In genomic region chr5:155282503-155283107, GRCh38 we compare ENCODE assay signal across 21 cellular contexts.
DNase-seq lines count a peak whose midpoint lies in the region; ATAC-seq and TF ChIP-seq lines count a peak whose summit lies in the region.
"Had no signal": no experiment of that assay in that cellular context is flagged by ENCODE, and none has a peak within 500 bp of the region (broad histone marks: within the 10 kb centered on the region; RNA-seq: fewer than 3 reads in every experiment).

No MANE protein-coding gene starts in this region.

- no peak overlapping the region for H3K27ac ChIP-seq in mammary epithelial cell (ENCODE audit: insufficient read depth, low read depth, low read length)

- H3K4me3 Mint-ChIP-seq in MCF 10A (ENCODE audit: unreplicated experiment): no peak overlapping the region
- H3K4me3 Mint-ChIP-seq: CD4-positive, alpha-beta memory T cell; H9; T-helper 2 cell treated with Interferon-gamma antibody and Interleukin-4, amounts not matched to agents 5 μg/mL and 100 μg/mL, for 36 hours had no signal

- H3K27me3 ChIP-seq in mammary epithelial cell (ENCODE audit: insufficient read depth, low read length): no peaks in the 10 kb centered on the region

- no peaks in the 10 kb centered on the region for H4K20me1 ChIP-seq in mammary epithelial cell (ENCODE audit: insufficient read depth, low read length)

- H3K4me1 ChIP-seq in mammary epithelial cell (ENCODE audit: insufficient read depth, low read length): peaks cover 8% of the 10 kb centered on the region
- H3K4me1 ChIP-seq: Caco-2 had no signal

- no peak overlapping the region for H3K9ac ChIP-seq in mammary epithelial cell (ENCODE audit: insufficient read depth, low read length)

- CTCF ChIA-PET in mammary epithelial cell (lab: Charles Lee; ENCODE audit: low non-redundant PET) (no interaction called here), MCF 10A (lab: Yijun Ruan, JAX) (interaction anchor here (0.5 to 1.3 kb wide), 4 partner anchors 11 to 589 kb away, joined by 3 to 4 read pairs (median 3); no protein-coding TSS in a partner anchor)

- POLR2A ChIA-PET in MCF 10A (lab: Yijun Ruan, JAX): no interaction called here

- H3K27ac Mint-ChIP-seq in MCF 10A (ENCODE audit: low read depth, unreplicated experiment): no peak overlapping the region
- H3K27ac Mint-ChIP-seq: CD4-positive, alpha-beta memory T cell; T-helper 2 cell treated with Interferon-gamma antibody and Interleukin-4, amounts not matched to agents 5 μg/mL and 100 μg/mL, for 36 hours had no signal

- dilution Hi-C loops in mammary epithelial cell (cut with HindIII; ENCODE audit: low sequenced_read_pairs): no loop called here

- H3K4me2 ChIP-seq in mammary epithelial cell (ENCODE audit: insufficient read depth, low read depth, low read length): no peak overlapping the region

- no peaks in the 10 kb centered on the region for H3K27me3 Mint-ChIP-seq in MCF 10A (ENCODE audit: insufficient read depth, unreplicated experiment)

- no peaks in the 10 kb centered on the region for H3K36me3 ChIP-seq in mammary epithelial cell (ENCODE audit: insufficient read depth, low read length)

- no peaks in the 10 kb centered on the region for H3K9me3 Mint-ChIP-seq in MCF 10A (ENCODE audit: unreplicated experiment)
- H3K9me3 Mint-ChIP-seq: H9; T-helper 2 cell treated with Interferon-gamma antibody and Interleukin-4, amounts not matched to agents 5 μg/mL and 100 μg/mL, for 36 hours had no signal

- DNase-seq in mammary epithelial cell: peak; percentile 65
- DNase-seq in MCF 10A (ENCODE audit: unreplicated experiment): no peak
- peak; percentile 20 for DNase-seq in NCI-H69 (lab: John Stamatoyannopoulos, UW)
- DNase-seq in NK-92 treated with Interleukin-12 subunit alpha and Interleukin-12 subunit beta, amount 100 ng/mL, for 24 hours (lab: John Stamatoyannopoulos, UW): no peak
- no peak for DNase-seq in activated CD4-positive, alpha-beta T cell treated with anti-CD3 and anti-CD28 coated beads, Interleukin-2, amount 50 U/mL, for 1 hour
- no peak for DNase-seq in DMS53 treated with DMSO at 0.1 percent for 48 hours (lab: John Stamatoyannopoulos, UW; ENCODE audit: unreplicated experiment)
- DNase-seq: C1 segment of cervical spinal cord; Caco-2; CD4-positive, alpha-beta memory T cell; DND-41; H9; KG1; NCI-H1048; NCI-H1436 treated with DMSO at 0.1 percent for 48 hours; NCI-H187 treated with DMSO at 0.1 percent for 48 hours; NCI-H774; RPMI8226; SHP77 treated with DMSO at 0.1 percent for 48 hours; T-helper 1 cell had no signal

- 19% methylated on average over 6 of the region's 6 CpGs for whole genome bisulfite sequencing in mammary epithelial cell (ENCODE audit: low coverage, missing lambda C conversion rate)

- no peaks in the 10 kb centered on the region for H3K9me3 ChIP-seq in mammary epithelial cell (replicated peaks; ENCODE audit: insufficient read depth, low read length)
- H3K9me3 ChIP-seq: Caco-2 had no signal

- peak; percentile 90 for ATAC-seq in esophagus mucosa

- H3K4me1 Mint-ChIP-seq in MCF 10A (ENCODE audit: insufficient read depth, unreplicated experiment): no peaks in the 10 kb centered on the region
- H3K4me1 Mint-ChIP-seq: CD4-positive, alpha-beta memory T cell had no signal

- H3K36me3 Mint-ChIP-seq in MCF 10A (ENCODE audit: insufficient read depth, unreplicated experiment): no peaks in the 10 kb centered on the region
- H3K36me3 Mint-ChIP-seq: CD4-positive, alpha-beta memory T cell had no signal

- no TSS peak for BruUV-seq in mammary epithelial cell (replicated peaks; lab: Mats Ljungman, UMichigan)
- BruUV-seq in MCF 10A (replicated peaks; lab: Mats Ljungman, UMichigan): no TSS peak

- no peaks in the 10 kb centered on the region for H3K79me2 ChIP-seq in mammary epithelial cell (ENCODE audit: insufficient read depth, low read length)

- no peak overlapping the region for H3K4me3 ChIP-seq in mammary epithelial cell (replicated peaks in 1 of 3; ENCODE audit: insufficient read depth in 1 of 3, low read depth in 2 of 3, low read length in 3 of 3)

- in situ Hi-C loops in mammary epithelial cell (cut with MboI; ENCODE audit: low sequenced_read_pairs in 2 of 2): no loop called here

- peak overlapping the region; percentile 50 for H2AFZ ChIP-seq in mammary epithelial cell (ENCODE audit: low read depth, low read length)

- intact Hi-C loops in mammary epithelial cell (cut with micrococcal nuclease): no loop called here
- intact Hi-C loops in MCF 10A (cut with micrococcal nuclease): no loop called here

- peak in 1 of 2 donors; percentile 27 for TF ChIP-seq CTCF in mammary epithelial cell (conservative IDR thresholded peaks at IDR 0.05 in 1 of 2, IDR thresholded peaks at IDR 0.05 in 1 of 2; ENCODE audit: extremely low read depth in 1 of 2, insufficient read depth in 1 of 2, low read depth in 1 of 2, low read length in 2 of 2)
- TF ChIP-seq CTCF in MCF 10A (IDR thresholded peaks at IDR 0.05; ENCODE audit: unreplicated experiment): no peak

Comparison
In these comparisons a context has a peak if more than half of its experiments do, and no peak if none do; other contexts are left out.
1. DNase-seq: peak in mammary epithelial cell (single experiment) and NCI-H69 (single experiment); none in MCF 10A (single experiment), NK-92 treated with Interleukin-12 subunit alpha and Interleukin-12 subunit beta, amount 100 ng/mL, for 24 hours (single experiment), activated CD4-positive, alpha-beta T cell treated with anti-CD3 and anti-CD28 coated beads, Interleukin-2, amount 50 U/mL, for 1 hour (single experiment) and DMS53 treated with DMSO at 0.1 percent for 48 hours (single experiment).